1 cellular context compared by ENCODE assay signal in genomic region chr6:16362819-16363589, GRCh38.
TF ChIP-seq lines count a peak whose summit lies in the region.

No MANE protein-coding gene starts in this region.

TF ChIP-seq in WTC11, 78 proteins besides CTCF, POLR2A, EP300 and RAD21 (continued from another document):
- TF ChIP-seq ZSCAN18 (CRISPR knock-in tag; IDR thresholded peaks at IDR 0.05) (no peak), ZNF317 (CRISPR knock-in tag; IDR thresholded peaks at IDR 0.05; ENCODE audit: borderline replicate concordance, low read depth) (no peak), HMGA2 (CRISPR knock-in tag; IDR thresholded peaks at IDR 0.05) (no peak), MXD4 (CRISPR knock-in tag; IDR thresholded peaks at IDR 0.05; ENCODE audit: borderline replicate concordance) (no peak), CREB1 (CRISPR knock-in tag; IDR thresholded peaks at IDR 0.05) (no peak), FOXP4 (CRISPR knock-in tag; IDR thresholded peaks at IDR 0.05) (no peak)
